Comparison of ENCODE assay signal across 12 cellular contexts in genomic region chr2:101843048-101843447, GRCh38.
DNase-seq lines count a peak whose midpoint lies in the region; ATAC-seq, FAIRE-seq and TF ChIP-seq lines count a peak whose summit lies in the region.
"Had no signal": no experiment of that assay in that cellular context is flagged by ENCODE, and none has a peak within 500 bp of the region (broad histone marks: within the 10 kb centered on the region; RNA-seq: fewer than 3 reads in every experiment).

No MANE protein-coding gene starts in this region.

- FAIRE-seq in D721Med (lab: Jason Lieb, UNC), result no peak

- no peak overlapping the region for H2AFZ ChIP-seq in PC-3 (ENCODE audit: low read length)

- no peak overlapping the region for H3K4me2 ChIP-seq in PC-3 (ENCODE audit: low read length)

- H3K27me3 Mint-ChIP-seq in CD8-positive, alpha-beta memory T cell, result no peaks in the 10 kb centered on the region
- H3K27me3 Mint-ChIP-seq in osteocyte (ENCODE audit: unreplicated experiment), result no peaks in the 10 kb centered on the region
- H3K27me3 Mint-ChIP-seq: activated CD4-positive, alpha-beta memory T cell treated with anti-CD3 and anti-CD28 coated beads, Interleukin-2, amount 10 ng/mL, durations not matched to agents 7 days and 5 days had no signal

- ATAC-seq in PC-3 (peak; percentile 55), esophagus mucosa (peak; percentile 52)

- BruUV-seq in PC-3 (replicated peaks; lab: Mats Ljungman, UMichigan), result no TSS peak

- H3K4me3 ChIP-seq in CD8-positive, alpha-beta memory T cell (ENCODE audit: low read length), result no peak overlapping the region
- H3K4me3 ChIP-seq in PC-3 (ENCODE audit: low read length), result no peak overlapping the region
- H3K4me3 ChIP-seq in coronary artery, result no peak overlapping the region

- no peak overlapping the region for H3K27ac ChIP-seq in CD8-positive, alpha-beta memory T cell (ENCODE audit: low read depth, low read length)
- H3K27ac ChIP-seq in PC-3 (ENCODE audit: low read length), result no peak overlapping the region
- H3K27ac ChIP-seq in coronary artery, result peak overlapping the region in 1 of 2 donors; percentile 66

- intact Hi-C loops in PC-3 (cut with micrococcal nuclease) (no loop called here), posterior vena cava (cut with DNase I) (loop anchor here in 1 of 2 donors (10.0 kb wide), 1 partner anchor 408 kb away; no protein-coding TSS in a partner anchor)

- POLR2A ChIA-PET in CD8-positive, alpha-beta memory T cell (lab: Charles Lee), result no interaction called here
- POLR2A ChIA-PET in PC-3 (lab: Charles Lee; ENCODE audit: unreplicated experiment), result no interaction called here

- H4K20me1 ChIP-seq in PC-3 (ENCODE audit: low read length), result peaks cover 5% of the 10 kb centered on the region; the same call in 1 of the 2 replicates

- H3K27ac Mint-ChIP-seq in CD8-positive, alpha-beta memory T cell, result peak overlapping the region in 6 of 8 donors; percentile 8 to 85 (median 43)
- H3K27ac Mint-ChIP-seq in osteocyte (ENCODE audit: unreplicated experiment), result peak overlapping the region; percentile 93
- H3K27ac Mint-ChIP-seq: activated CD4-positive, alpha-beta memory T cell treated with anti-CD3 and anti-CD28 coated beads, Interleukin-2, amount 10 ng/mL, durations not matched to agents 7 days and 5 days had no signal

- H3K9ac ChIP-seq in PC-3 (ENCODE audit: low read length), result no peak overlapping the region

- DNase-seq in CD8-positive, alpha-beta memory T cell, result no peak
- DNase-seq in PC-3 (peak; percentile 25), osteocyte (ENCODE audit: extremely low spot score, unreplicated experiment) (no peak), posterior vena cava (ENCODE audit: low spot score) (no peak), D721Med (ENCODE audit: insufficient read length, low spot score) (no peak), coronary artery (ENCODE audit: low spot score) (no peak)
- no peak for DNase-seq in activated CD4-positive, alpha-beta T cell treated with anti-CD3 and anti-CD28 coated beads, Interleukin-2, amount 50 U/mL, for 1 hour
- DNase-seq: activated CD4-positive, alpha-beta memory T cell treated with anti-CD3 and anti-CD28 coated beads, Interleukin-2, amount 10 ng/mL, durations not matched to agents 7 days and 5 days; left cardiac atrium; posterior cingulate gyrus; SW 1271 had no signal

- H3K9me2 ChIP-seq in PC-3 (replicated peaks; ENCODE audit: low read length), result no peaks in the 10 kb centered on the region

- peaks cover 23 to 33% (median 25%) of the 10 kb centered on the region in 3 donors for H3K4me1 Mint-ChIP-seq in CD8-positive, alpha-beta memory T cell
- H3K4me1 Mint-ChIP-seq in osteocyte (ENCODE audit: unreplicated experiment), result peaks cover 33% of the 10 kb centered on the region

- H3K9me3 Mint-ChIP-seq in CD8-positive, alpha-beta memory T cell, result no peaks in the 10 kb centered on the region
- H3K9me3 Mint-ChIP-seq in osteocyte (ENCODE audit: unreplicated experiment), result no peaks in the 10 kb centered on the region
- H3K9me3 Mint-ChIP-seq: activated CD4-positive, alpha-beta memory T cell treated with anti-CD3 and anti-CD28 coated beads, Interleukin-2, amount 10 ng/mL, durations not matched to agents 7 days and 5 days had no signal

- H3K79me2 ChIP-seq in PC-3 (ENCODE audit: low read length), result no peaks in the 10 kb centered on the region

- peaks cover 16% of the 10 kb centered on the region for H3K4me1 ChIP-seq in CD8-positive, alpha-beta memory T cell (ENCODE audit: insufficient read depth, low read length)
- peaks cover 25% of the 10 kb centered on the region for H3K4me1 ChIP-seq in PC-3 (ENCODE audit: insufficient read depth, low read length)

- CTCF ChIA-PET in CD8-positive, alpha-beta memory T cell (lab: Charles Lee), result no interaction called here
- CTCF ChIA-PET in PC-3 (lab: Charles Lee), result no interaction called here

- peaks cover 0 to 90% (median 50%) of the 10 kb centered on the region in 3 donors for H3K36me3 Mint-ChIP-seq in CD8-positive, alpha-beta memory T cell
- peaks cover 57% of the 10 kb centered on the region for H3K36me3 Mint-ChIP-seq in osteocyte (ENCODE audit: unreplicated experiment)

- H3K27me3 ChIP-seq in CD8-positive, alpha-beta memory T cell (ENCODE audit: insufficient read depth, low read length, poor library complexity, severe bottlenecking), result no peaks in the 10 kb centered on the region
- no peaks in the 10 kb centered on the region for H3K27me3 ChIP-seq in PC-3 (ENCODE audit: low read length)

- peaks cover 56% of the 10 kb centered on the region for H3K36me3 ChIP-seq in CD8-positive, alpha-beta memory T cell (ENCODE audit: insufficient read depth, low read length)
- H3K36me3 ChIP-seq in PC-3 (ENCODE audit: low read depth, low read length), result peaks cover 80% of the 10 kb centered on the region

- TF ChIP-seq CTCF in PC-3 (conservative IDR thresholded peaks at IDR 0.05; ENCODE audit: low read depth, low read length) (no peak), osteocyte (IDR thresholded peaks at IDR 0.05) (no peak), D721Med (IDR thresholded peaks at IDR 0.05; ENCODE audit: insufficient read depth, missing control alignments) (no peak), coronary artery (IDR thresholded peaks at IDR 0.05) (no peak)

- H3K9me3 ChIP-seq in CD8-positive, alpha-beta memory T cell (ENCODE audit: low read length), result no peaks in the 10 kb centered on the region
- H3K9me3 ChIP-seq in PC-3 (ENCODE audit: low read length), result no peaks in the 10 kb centered on the region

- H3K4me3 Mint-ChIP-seq in CD8-positive, alpha-beta memory T cell, result no peak overlapping the region
- no peak overlapping the region for H3K4me3 Mint-ChIP-seq in osteocyte (ENCODE audit: unreplicated experiment)
- H3K4me3 Mint-ChIP-seq: activated CD4-positive, alpha-beta memory T cell treated with anti-CD3 and anti-CD28 coated beads, Interleukin-2, amount 10 ng/mL, durations not matched to agents 7 days and 5 days had no signal

- H3F3A ChIP-seq in PC-3 (ENCODE audit: low read length, unreplicated experiment), result no peaks in the 10 kb centered on the region
